In the genomic region with DNA sequence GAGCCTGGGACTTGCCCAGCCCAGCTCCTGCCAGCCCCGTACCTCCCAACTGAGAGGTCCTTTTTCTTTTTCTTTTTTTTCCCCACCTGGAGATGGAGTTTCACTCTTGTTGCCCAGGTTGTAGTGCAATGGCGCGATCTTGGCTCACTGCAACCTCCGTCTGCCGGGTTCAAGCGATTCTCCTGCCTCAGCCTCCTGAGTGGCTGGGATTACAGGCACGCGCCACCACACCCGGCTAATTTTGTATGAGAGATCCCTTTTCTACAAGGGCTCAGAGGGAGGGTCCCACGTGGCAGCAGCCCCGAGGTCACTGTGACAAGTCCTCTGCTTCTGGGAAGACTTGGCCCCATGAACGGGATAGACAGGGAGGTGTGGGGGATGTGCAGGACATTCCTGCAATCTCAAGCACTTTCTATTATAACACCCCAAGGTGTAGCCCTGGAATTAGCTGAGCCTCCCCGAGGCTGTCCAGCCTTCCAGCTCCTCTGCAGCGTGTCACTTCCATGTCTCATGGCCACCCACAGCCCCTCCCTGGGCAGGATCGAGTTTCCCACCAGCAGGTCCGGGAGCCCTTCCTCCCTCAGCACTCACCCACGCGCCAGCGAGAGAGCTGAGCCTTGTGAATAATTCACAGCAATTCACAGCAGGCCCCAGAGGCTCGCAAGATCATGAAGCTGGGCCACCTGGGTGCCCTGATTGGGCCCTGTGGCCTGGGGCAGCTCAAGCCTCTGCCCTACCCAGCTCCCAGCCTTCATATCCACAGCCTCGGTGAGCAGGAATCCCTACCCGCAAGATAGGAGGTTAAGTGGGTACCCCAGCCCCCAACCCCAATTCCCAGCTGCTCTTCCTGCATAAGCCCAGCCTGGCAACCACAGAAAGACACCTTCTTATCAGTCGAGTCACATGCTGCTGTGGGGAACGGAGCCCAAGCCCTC, we compare ENCODE assay signal across 14 cellular contexts. TPM values are rescaled to one million over a fixed set of nuclear protein-coding genes. Genes with fewer than 3 reads are reported as not detected.
DNase-seq lines count a peak whose midpoint lies in the region; ATAC-seq, FAIRE-seq and TF ChIP-seq lines count a peak whose summit lies in the region.
"Had no signal": no experiment of that assay in that cellular context is flagged by ENCODE, and none has a peak within 500 bp of the region (broad histone marks: within the 10 kb centered on the region; RNA-seq: fewer than 3 reads in every experiment).

No MANE protein-coding gene starts in this region.

- no peaks in the 10 kb centered on the region for H3K36me3 ChIP-seq in CD8-positive, alpha-beta memory T cell (ENCODE audit: insufficient read depth, low read length)
- H3K36me3 ChIP-seq: adrenal gland had no signal

- peaks cover 24% of the 10 kb centered on the region for H3K27me3 Mint-ChIP-seq in nephron progenitor cell (ENCODE audit: low read depth, poor library complexity)
- H3K27me3 Mint-ChIP-seq in CD8-positive, alpha-beta memory T cell: peaks cover 7 to 30% of the 10 kb centered on the region in 2 donors

- H3K27ac ChIP-seq in CD8-positive, alpha-beta memory T cell (ENCODE audit: low read depth, low read length): no peak overlapping the region
- H3K27ac ChIP-seq: adrenal gland had no signal

- peaks cover 28% of the 10 kb centered on the region for H3K4me1 Mint-ChIP-seq in nephron progenitor cell
- H3K4me1 Mint-ChIP-seq in CD8-positive, alpha-beta memory T cell: no peaks in the 10 kb centered on the region
- H3K4me1 Mint-ChIP-seq: activated B cell treated with CpG ODN at 0.5 μM for 24 hours had no signal

- H3K36me3 Mint-ChIP-seq in nephron progenitor cell (ENCODE audit: low read depth): no peaks in the 10 kb centered on the region
- H3K36me3 Mint-ChIP-seq in CD8-positive, alpha-beta memory T cell: no peaks in the 10 kb centered on the region

- POLR2A ChIA-PET in CD8-positive, alpha-beta memory T cell (lab: Charles Lee): interaction anchor here (0.6 to 1.5 kb wide), 2 partner anchors 10 to 198 kb away, joined by 3 read pairs; no protein-coding TSS in a partner anchor

- H3K4me3 Mint-ChIP-seq in nephron progenitor cell: no peak overlapping the region
- H3K4me3 Mint-ChIP-seq in CD8-positive, alpha-beta memory T cell: no peak overlapping the region
- H3K4me3 Mint-ChIP-seq: activated B cell treated with CpG ODN at 0.5 μM for 24 hours had no signal

- H3K9me3 Mint-ChIP-seq in nephron progenitor cell: no peaks in the 10 kb centered on the region
- no peaks in the 10 kb centered on the region for H3K9me3 Mint-ChIP-seq in CD8-positive, alpha-beta memory T cell
- H3K9me3 Mint-ChIP-seq: activated B cell treated with CpG ODN at 0.5 μM for 24 hours had no signal

- TF ChIP-seq CTCF in D721Med (IDR thresholded peaks at IDR 0.05; ENCODE audit: insufficient read depth, missing control alignments): no peak
- TF ChIP-seq CTCF in nephron progenitor cell (IDR thresholded peaks at IDR 0.05): no peak

- no peaks in the 10 kb centered on the region for H3K27me3 ChIP-seq in CD8-positive, alpha-beta memory T cell (ENCODE audit: insufficient read depth, low read length, poor library complexity, severe bottlenecking)

- H3K27ac Mint-ChIP-seq in nephron progenitor cell: no peak overlapping the region
- peak overlapping the region in 1 of 8 donors; percentile 79 for H3K27ac Mint-ChIP-seq in CD8-positive, alpha-beta memory T cell
- H3K27ac Mint-ChIP-seq: activated B cell treated with CpG ODN at 0.5 μM for 24 hours had no signal

- ATAC-seq in GM19395 (IDR thresholded peaks at IDR 0.05; ENCODE audit: unreplicated experiment): no peak

- H3K9me3 ChIP-seq in CD8-positive, alpha-beta memory T cell (ENCODE audit: low read length): no peaks in the 10 kb centered on the region
- H3K9me3 ChIP-seq: adrenal gland had no signal

- no peak overlapping the region for H3K4me3 ChIP-seq in CD8-positive, alpha-beta memory T cell (ENCODE audit: low read length)
- H3K4me3 ChIP-seq: adrenal gland had no signal

- DNase-seq in D721Med (ENCODE audit: insufficient read length, low spot score) (peak; percentile 9), HuH-7.5 (ENCODE audit: low spot score) (peak; percentile 16), ecto neural progenitor cell (ENCODE audit: low spot score) (peak; percentile 61), nephron progenitor cell (peak; percentile 54), Kasumi-1 (lab: John Stamatoyannopoulos, UW) (no peak)
- DNase-seq in CD8-positive, alpha-beta memory T cell: no peak
- no peak for DNase-seq in stimulated activated CD4-positive, alpha-beta T cell treated with anti-CD3 and anti-CD28 coated beads, Interleukin-12 subunit alpha, Interleukin-12 subunit beta, amount 100 ng/mL, for 4 hours
- DNase-seq: activated B cell treated with CpG ODN at 0.5 μM for 24 hours; stimulated activated CD4-positive, alpha-beta T cell treated with anti-CD3 and anti-CD28 coated beads, Interleukin-4, amount 100 ng/mL, for 1 hour had no signal

- FAIRE-seq in D721Med (lab: Jason Lieb, UNC): no peak

- CTCF ChIA-PET in CD8-positive, alpha-beta memory T cell (lab: Charles Lee): interaction anchor here (1.1 to 2.3 kb wide), 6 partner anchors 8 to 18 kb away, joined by 3 to 10 read pairs (median 5); no protein-coding TSS in a partner anchor

- no peaks in the 10 kb centered on the region for H3K4me1 ChIP-seq in CD8-positive, alpha-beta memory T cell (ENCODE audit: insufficient read depth, low read length)
- H3K4me1 ChIP-seq: adrenal gland had no signal

RNA-seq across cellular contexts. Expression of gene RNU1-4, which starts 22.9 kb away (rescaled TPM):
- 1,000 to 10,000 TPM; 1,293 to 1,300 TPM for total RNA-seq in CD8-positive, alpha-beta memory T cell
- polyA plus RNA-seq in CD8-positive, alpha-beta memory T cell: not detected
- total RNA-seq: LHCN-M2 had no signal
- polyA plus RNA-seq: adrenal gland, fibroblast of lung, urinary bladder had no signal

RNA-seq across cellular contexts. Expression of gene RNU1-3, which starts 50.7 kb away (rescaled TPM):
- 1,000 to 10,000 TPM; 1,293 to 1,300 TPM for total RNA-seq in CD8-positive, alpha-beta memory T cell
- not detected for polyA plus RNA-seq in CD8-positive, alpha-beta memory T cell
- total RNA-seq: LHCN-M2 had no signal
- polyA plus RNA-seq: adrenal gland, fibroblast of lung, urinary bladder had no signal

Comparison
In these comparisons a context has a peak if more than half of its experiments do, and no peak if none do; other contexts are left out.
1. DNase-seq: peak in D721Med (single experiment), HuH-7.5 (single experiment), ecto neural progenitor cell (single experiment) and nephron progenitor cell (single experiment); none in Kasumi-1 (0 of 2), CD8-positive, alpha-beta memory T cell (0 of 5) and stimulated activated CD4-positive, alpha-beta T cell treated with anti-CD3 and anti-CD28 coated beads, Interleukin-12 subunit alpha, Interleukin-12 subunit beta, amount 100 ng/mL, for 4 hours (single experiment).